Comparison of ENCODE assay signal across 6 cellular contexts in genomic region chr11:119101367-119101758, GRCh38. TPM values are rescaled to one million over a fixed set of nuclear protein-coding genes. Genes with fewer than 3 reads are reported as not detected.
DNase-seq lines count a peak whose midpoint lies in the region; TF ChIP-seq lines count a peak whose summit lies in the region.

No MANE protein-coding gene starts in this region.

- peaks cover 49% of the 10 kb centered on the region for H3K79me2 ChIP-seq in Loucy (ENCODE audit: insufficient read depth, low read length)

- H3K36me3 ChIP-seq in Loucy (ENCODE audit: insufficient read depth, low read length) = peaks cover 19% of the 10 kb centered on the region; the same call in 1 of the 2 replicates
- H3K36me3 ChIP-seq in spleen = peaks cover 0 to 30% (median 19%) of the 10 kb centered on the region in 6 donors

- peak overlapping the region; percentile 99 for H3K4me2 ChIP-seq in Loucy (ENCODE audit: low read depth, low read length, poor library complexity, severe bottlenecking)

- no peak for TF ChIP-seq CTCF in Loucy (conservative IDR thresholded peaks at IDR 0.05; ENCODE audit: low read length)
- TF ChIP-seq CTCF in spleen (IDR thresholded peaks at IDR 0.05 in 8 of 11, conservative IDR thresholded peaks at IDR 0.05 in 3 of 11) = peak in 1 of 11 experiments; percentile 17

- 0 to 1% (median 0%) methylated on average over 9 to 22 of the region's 22 CpGs for WGBS in spleen, 5 donors

- H3F3A ChIP-seq in Loucy (ENCODE audit: low read depth) = no peaks in the 10 kb centered on the region

- H3K27me3 ChIP-seq in Loucy (ENCODE audit: insufficient read depth, low read length, poor library complexity, severe bottlenecking) (no peaks in the 10 kb centered on the region), spleen (replicated peaks in 1 of 7) (no peaks in the 10 kb centered on the region)

- intact Hi-C loops in spleen (cut with DNase I; ENCODE audit: low total_unique reads) = no loop called here

- peak; percentile 58 for DNase-seq in NK-92 treated with Interleukin-12 subunit alpha and Interleukin-12 subunit beta, amount 100 ng/mL, for 24 hours (lab: John Stamatoyannopoulos, UW)
- no peak for DNase-seq in NK-92 (lab: John Stamatoyannopoulos, UW; ENCODE audit: unreplicated experiment)
- DNase-seq in epithelial cell of prostate (ENCODE audit: low read depth, low spot score) = no peak
- no peak for DNase-seq in spleen
- no peak for DNase-seq in hippocampal formation (lab: John Stamatoyannopoulos, UW)

- H3K4me1 ChIP-seq in Loucy (ENCODE audit: insufficient read depth, low read length, poor library complexity, severe bottlenecking) (peaks cover 26% of the 10 kb centered on the region), spleen (peaks cover 23 to 71% (median 43%) of the 10 kb centered on the region in 6 donors)

- no peaks in the 10 kb centered on the region for H3K9me2 ChIP-seq in Loucy (replicated peaks; ENCODE audit: low read depth, low read length)

- peak overlapping the region; percentile 84 for H3K9ac ChIP-seq in Loucy (ENCODE audit: low read depth, low read length, poor library complexity, severe bottlenecking)

- H3K27ac ChIP-seq in epithelial cell of prostate (peak overlapping the region; percentile 95), spleen (peak overlapping the region; percentile 85 to 98 (median 92))

- H3K4me3 ChIP-seq in Loucy (ENCODE audit: low read length, poor library complexity, severe bottlenecking) (peak overlapping the region; percentile 88), spleen (peak overlapping the region; percentile 83 to 99 (median 92))

- H3K9me3 ChIP-seq in Loucy (ENCODE audit: insufficient read depth, low read depth, low read length) (no peaks in the 10 kb centered on the region), spleen (no peaks in the 10 kb centered on the region)

- H2AFZ ChIP-seq in Loucy (ENCODE audit: low read length) = peak overlapping the region; percentile 91

- TF ChIP-seq POLR2A in spleen (IDR thresholded peaks at IDR 0.05) = no peak

- H4K20me1 ChIP-seq in Loucy (ENCODE audit: insufficient read depth, low read length, poor library complexity, severe bottlenecking) = no peaks in the 10 kb centered on the region

RNA-seq across cellular contexts. Expression of gene DPAGT1, which starts 0.3 kb away (rescaled TPM):
- total RNA-seq in spleen = 10 to 100 TPM; 27.7 to 58.9 (median 37.3) TPM
- polyA plus RNA-seq in spleen = 10 to 100 TPM; 20.7 to 28.9 (median 26.4) TPM

RNA-seq across cellular contexts. Expression of gene C2CD2L, which starts 5.8 kb away (rescaled TPM):
- 10 to 100 TPM; 15.2 to 19.6 (median 17.6) TPM for total RNA-seq in spleen
- polyA plus RNA-seq in spleen = 10 to 100 TPM in 1 of 3 donors, 1 to 10 TPM in 2; 5.8 to 13.3 (median 9.8) TPM

RNA-seq across cellular contexts. Expression of gene HMBS, which starts 16.7 kb away (rescaled TPM):
- total RNA-seq in spleen = 10 to 100 TPM in 6 of 7 donors, 1 to 10 TPM in 1; 7.4 to 42.6 (median 14.1) TPM
- 10 to 100 TPM; 22.8 to 42.0 (median 23.3) TPM for polyA plus RNA-seq in spleen

RNA-seq across cellular contexts. Expression of gene HINFP, which starts 20.0 kb away (rescaled TPM):
- total RNA-seq in spleen = 10 to 100 TPM; 30.4 to 40.7 (median 34.3) TPM
- 10 to 100 TPM; 12.8 to 19.6 (median 13.4) TPM for polyA plus RNA-seq in spleen

RNA-seq across cellular contexts. Expression of gene VPS11, which starts 33.7 kb away (rescaled TPM):
- 10 to 100 TPM; 30.1 to 48.7 (median 44.8) TPM for total RNA-seq in spleen
- polyA plus RNA-seq in spleen = 10 to 100 TPM; 41.8 to 66.7 (median 42.4) TPM
